Comparison of ENCODE assay signal across 24 cellular contexts in genomic region chr12:63997198-63997597, GRCh38.
"Had no signal": no experiment of that assay in that cellular context is flagged by ENCODE, and none has a peak within 500 bp of the region (broad histone marks: within the 10 kb centered on the region; RNA-seq: fewer than 3 reads in every experiment).

No MANE protein-coding gene starts in this region.

- H3K27ac ChIP-seq: colonic mucosa, left ventricle myocardium inferior, thoracic aorta had no signal

- H3K4me3 ChIP-seq: colonic mucosa, left ventricle myocardium inferior, lung, mucosa of descending colon, thoracic aorta had no signal

- H3K9me3 ChIP-seq: colonic mucosa, left ventricle myocardium inferior, mucosa of descending colon, thoracic aorta had no signal

- FAIRE-seq: endometrium, urothelium cell line had no signal

- H3K36me3 ChIP-seq: colonic mucosa, left ventricle myocardium inferior, thoracic aorta had no signal

- H3K4me1 ChIP-seq: colonic mucosa had no signal

- ATAC-seq: activated CD8-positive, alpha-beta T cell treated with anti-CD3 and anti-CD28 coated beads for 36 hours; activated T-cell treated with anti-CD3 and anti-CD28 coated beads, Interleukin-2, amount 50 U/mL, for 4 hours; activated T-helper 17 cell treated with anti-CD3 and anti-CD28 coated beads, Interleukin-2, amount 50 U/mL, for 72 hours; mucosa of descending colon; natural killer cell treated with Interleukin-12 subunit alpha and Interleukin-12 subunit beta and Interleukin-15 and Interleukin-18, amount 100 ng/mL, for 72 hours; right cardiac atrium; stimulated activated naive CD8-positive, alpha-beta T cell treated with anti-CD3 and anti-CD28 coated beads, Interleukin-15, Interleukin-2, amounts not matched to agents 100 U/mL and 50 U/mL, for 24 hours; T-helper 17 cell had no signal

- DNase-seq: activated CD4-positive, alpha-beta T cell treated with anti-CD3 and anti-CD28 coated beads, Interleukin-2, amount 10 ng/mL, durations not matched to agents 7 days and 5 days; activated CD4-positive, CD25-positive, alpha-beta regulatory T cell treated with anti-CD3 and anti-CD28 coated beads, Interleukin-2, amount 50 U/mL, for 72 hours; activated CD8-positive, alpha-beta T cell treated with anti-CD3 and anti-CD28 coated beads for 36 hours; activated gamma-delta T cell treated with Interleukin-2 at 50 U/mL for 16 hours; activated naive CD4-positive, alpha-beta T cell treated with anti-CD3 and anti-CD28 coated beads, Interleukin-2, amount 50 U/mL, for 16 hours; activated T-cell treated with anti-CD3 and anti-CD28 coated beads, Interleukin-2, amount 50 U/mL, for 4 hours; amygdala; colonic mucosa; effector CD8-positive, alpha-beta T cell; erythroblast; left ventricle myocardium inferior; mucosa of descending colon; posterior cingulate gyrus; right cardiac atrium; stimulated activated CD4-positive, alpha-beta T cell treated with anti-CD3 and anti-CD28 coated beads, Interleukin-2, amount 100 ng/mL, for 48 hours; stimulated activated naive CD8-positive, alpha-beta T cell treated with anti-CD3 and anti-CD28 coated beads, Interleukin-15, Interleukin-2, amounts not matched to agents 100 U/mL and 50 U/mL, for 24 hours; T-helper 17 cell; trophoblast cell had no signal

- H3K27me3 ChIP-seq: colonic mucosa had no signal
